13 cellular contexts compared by ENCODE assay signal in the genomic region with DNA sequence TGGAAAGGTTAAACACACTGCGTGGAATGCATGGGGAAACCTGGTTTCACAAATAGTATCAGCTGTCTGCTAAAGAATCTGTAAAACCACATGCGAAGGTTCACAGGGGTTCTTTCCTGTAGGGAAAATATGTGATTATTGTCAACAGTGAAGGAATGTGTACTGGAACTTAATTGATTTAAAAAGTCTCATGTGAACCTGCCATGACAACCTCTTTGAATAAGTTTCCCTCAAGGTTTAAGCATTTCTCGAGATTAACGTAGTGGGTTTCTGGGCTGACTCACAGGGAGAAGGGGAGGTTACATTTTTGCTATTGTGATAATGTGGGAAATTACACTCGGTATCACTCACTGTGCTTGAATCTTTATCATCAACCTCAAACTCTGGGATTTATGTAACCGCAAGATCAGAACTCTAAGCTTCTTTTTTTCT. TPM values are rescaled to one million over a fixed set of nuclear protein-coding genes. Genes with fewer than 3 reads are reported as not detected.
A peak's percentile ranks its signal among the peaks of the same experiment; 100 is the strongest.
DNase-seq lines count a peak whose midpoint lies in the region; ATAC-seq, FAIRE-seq and TF ChIP-seq lines count a peak whose summit lies in the region.
"Had no signal": no experiment of that assay in that cellular context is flagged by ENCODE, and none has a peak within 500 bp of the region (broad histone marks: within the 10 kb centered on the region; RNA-seq: fewer than 3 reads in every experiment).

No MANE protein-coding gene starts in this region.

- POLR2A ChIA-PET in Caco-2 (lab: Charles Lee): no interaction called here

- no peaks in the 10 kb centered on the region for H3K36me3 Mint-ChIP-seq in Caco-2 (ENCODE audit: insufficient read depth, unreplicated experiment)

- CTCF ChIA-PET in Caco-2 (lab: Charles Lee): no interaction called here

- H3K9me3 ChIP-seq in Caco-2: no peaks in the 10 kb centered on the region
- H3K9me3 ChIP-seq in pancreas: no peaks in the 10 kb centered on the region
- H3K9me3 ChIP-seq: Peyer's patch, uterus had no signal

- H3K27me3 ChIP-seq in Caco-2 (replicated peaks; ENCODE audit: control insufficient read depth, insufficient read depth, low read length): no peaks in the 10 kb centered on the region
- no peaks in the 10 kb centered on the region for H3K27me3 ChIP-seq in pancreas
- H3K27me3 ChIP-seq: Peyer's patch, uterus had no signal

- H3K27ac Mint-ChIP-seq in Caco-2 (ENCODE audit: unreplicated experiment): peak overlapping the region; percentile 42

- no peak for TF ChIP-seq CTCF in Caco-2 (IDR thresholded peaks at IDR 0.05; ENCODE audit: insufficient read depth in 1 of 2, low read depth in 1 of 2, low read length in 1 of 2, severe bottlenecking in 1 of 2, unreplicated experiment in 1 of 2)
- TF ChIP-seq CTCF in epithelial cell of esophagus (IDR thresholded peaks at IDR 0.05; ENCODE audit: insufficient read depth, low read depth, low read length, missing control alignments): no peak
- no peak for TF ChIP-seq CTCF in pancreas (IDR thresholded peaks at IDR 0.05)
- TF ChIP-seq CTCF in coronary artery (IDR thresholded peaks at IDR 0.05): no peak

- ATAC-seq in pancreas (peak; percentile 48 to 71 (median 62)), HG03520 (IDR thresholded peaks at IDR 0.05; ENCODE audit: unreplicated experiment) (no peak)

- peaks cover 16% of the 10 kb centered on the region for H3K9me3 Mint-ChIP-seq in Caco-2 (ENCODE audit: unreplicated experiment)

- H3K4me3 ChIP-seq in Caco-2 (ENCODE audit: low read depth, low read length) (no peak overlapping the region), epithelial cell of esophagus (ENCODE audit: low read length) (no peak overlapping the region), pancreas (no peak overlapping the region), coronary artery (no peak overlapping the region)
- H3K4me3 ChIP-seq: Peyer's patch, uterus had no signal

- DNase-seq in Caco-2 (no peak), MV-4-11 (lab: John Stamatoyannopoulos, UW) (peak; percentile 29), epithelial cell of esophagus (ENCODE audit: low read depth) (peak; percentile 57), pancreas (no peak), GM03348 (ENCODE audit: low spot score) (no peak), KG1 (lab: John Stamatoyannopoulos, UW) (no peak), coronary artery (ENCODE audit: low spot score) (no peak)
- DNase-seq: activated CD4-positive, alpha-beta T cell treated with anti-CD3 and anti-CD28 coated beads for 4 hours; NCI-H187; Peyer's patch; uterus had no signal

- FAIRE-seq in pancreas (lab: Jason Lieb, UNC): no peak

- WGBS in pancreas, 2 donors: 14 to 16% methylated on average over 6 of the region's 6 CpGs

- peaks cover 30% of the 10 kb centered on the region for H3K4me1 Mint-ChIP-seq in Caco-2 (ENCODE audit: low read depth, unreplicated experiment)

- no peaks in the 10 kb centered on the region for H3K27me3 Mint-ChIP-seq in Caco-2 (ENCODE audit: insufficient read depth, unreplicated experiment)

- H3K36me3 ChIP-seq in Caco-2 (ENCODE audit: control insufficient read depth, insufficient read depth, low read length): no peaks in the 10 kb centered on the region
- no peaks in the 10 kb centered on the region for H3K36me3 ChIP-seq in pancreas
- H3K36me3 ChIP-seq: Peyer's patch, uterus had no signal

- no TSS peak for BruUV-seq in Caco-2 (replicated peaks; lab: Mats Ljungman, UMichigan)

- H3K27ac ChIP-seq in pancreas: peak overlapping the region; percentile 43 to 86 (median 59)
- H3K27ac ChIP-seq in coronary artery: no peak overlapping the region
- H3K27ac ChIP-seq: HL-60, uterus had no signal

- intact Hi-C loops in Caco-2 (cut with micrococcal nuclease; ENCODE audit: unreplicated experiment): no loop called here
- intact Hi-C loops in pancreas (cut with DNase I): no loop called here

- no peak overlapping the region for H3K4me3 Mint-ChIP-seq in Caco-2 (ENCODE audit: unreplicated experiment)

- H3K4me1 ChIP-seq in Caco-2 (peaks cover 18% of the 10 kb centered on the region), pancreas (peaks cover 13 to 65% (median 38%) of the 10 kb centered on the region in 3 donors)
- H3K4me1 ChIP-seq: Peyer's patch, uterus had no signal

RNA-seq across cellular contexts. Expression of a gene that starts 28.2 kb away (rescaled TPM):
- total RNA-seq in Caco-2 (2022) (23.5 and 25.0 TPM in 2 replicates), pancreas (10 to 100 TPM; 17.1 to 74.5 (median 29.3) TPM)
- 10 to 100 TPM; 22.1 to 29.1 TPM for polyA plus RNA-seq in pancreas

Comparison
In these comparisons a context has a peak if more than half of its experiments do, and no peak if none do; other contexts are left out.
1. DNase-seq: peak in MV-4-11 (single experiment) and epithelial cell of esophagus (single experiment); none in Caco-2 (0 of 2), pancreas (0 of 6), GM03348 (single experiment), KG1 (single experiment) and coronary artery (single experiment).
2. H3K27ac ChIP-seq: peak in pancreas (4 of 4); none in coronary artery (0 of 2).